ENCODE assay signal across 27 cellular contexts in the genomic region with DNA sequence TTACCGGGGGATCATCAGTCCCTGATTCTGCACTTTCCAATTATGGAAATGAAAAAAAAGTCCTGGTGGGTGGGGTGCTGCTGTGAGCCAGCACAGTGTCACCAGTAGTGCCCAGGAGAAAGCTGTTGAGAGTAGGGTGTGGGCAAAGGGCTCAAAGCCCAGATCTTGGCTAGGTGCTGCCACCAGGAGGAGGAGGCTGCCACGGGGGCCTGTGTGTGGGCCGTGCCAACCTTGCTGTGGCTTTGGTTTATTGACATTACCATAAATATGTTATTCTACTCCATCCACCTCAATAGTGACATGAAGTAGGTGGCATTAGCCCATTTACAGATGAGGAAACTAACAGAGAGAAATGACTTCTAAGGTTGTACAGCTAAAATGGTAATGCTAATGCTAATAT. TPM values are rescaled to one million over a fixed set of nuclear protein-coding genes. Genes with fewer than 3 reads are reported as not detected.
DNase-seq lines count a peak whose midpoint lies in the region; ATAC-seq and TF ChIP-seq lines count a peak whose summit lies in the region.
"Had no signal": no experiment of that assay in that cellular context is flagged by ENCODE, and none has a peak within 500 bp of the region (broad histone marks: within the 10 kb centered on the region; RNA-seq: fewer than 3 reads in every experiment).

No MANE protein-coding gene starts in this region.

- no peak overlapping the region for H3K4me2 ChIP-seq in SU-DHL-6 (ENCODE audit: low read depth, low read length, poor library complexity, severe bottlenecking)

- H3K27ac ChIP-seq in SU-DHL-6 (ENCODE audit: low read depth, low read length): peak overlapping the region; percentile 49
- H3K27ac ChIP-seq: heart left ventricle, suprapubic skin had no signal

- DNase-seq in COLO668 (lab: John Stamatoyannopoulos, UW; ENCODE audit: unreplicated experiment): peak; percentile 1
- peak in 39 of 76 experiments; percentile 3 to 53 (median 20) for DNase-seq in HUDEP-2 (lab: John Stamatoyannopoulos, UW; ENCODE audit: unreplicated experiment in 76 of 76)
- no peak for DNase-seq in left colon
- no peak for DNase-seq in ureter (ENCODE audit: low spot score)
- no peak for DNase-seq in A172 (ENCODE audit: low spot score)
- no peak for DNase-seq in GF-D8 (lab: John Stamatoyannopoulos, UW)
- no peak for DNase-seq in stimulated activated effector memory CD8-positive, alpha-beta T cell treated with anti-CD3 and anti-CD28 coated beads, Interleukin-12 subunit alpha, Interleukin-12 subunit beta, amount 100 ng/mL, for 72 hours (ENCODE audit: low spot score in 2 of 2)
- DNase-seq: activated B cell treated with CpG ODN at 0.5 μM for 24 hours; activated CD4-positive, alpha-beta T cell treated with anti-CD3 and anti-CD28 coated beads, Interleukin-2, amount 50 U/mL, for 4 hours; activated effector memory CD4-positive, alpha-beta T cell treated with anti-CD3 and anti-CD28 coated beads, Interleukin-2, amount 50 U/mL, for 16 hours; activated naive CD8-positive, alpha-beta T cell treated with anti-CD3 and anti-CD28 coated beads, Interleukin-2, amount 10 ng/mL, durations not matched to agents 7 days and 5 days; heart left ventricle; left cardiac atrium; naive B cell; NCI-H187 treated with DMSO at 0.1 percent for 48 hours; NCI-H2227 treated with DMSO at 0.1 percent for 48 hours; occipital lobe; OCI-M1; Right ventricle myocardium superior; T1000 had no signal

- ATAC-seq in left colon: peak; percentile 35
- ATAC-seq in stimulated activated effector memory CD8-positive, alpha-beta T cell treated with anti-CD3 and anti-CD28 coated beads, Interleukin-12 subunit alpha, Interleukin-12 subunit beta, amount 100 ng/mL, for 72 hours: no peak
- ATAC-seq: heart left ventricle; K562; left cardiac atrium; stimulated activated memory B cell treated with anti-CD40 and anti-IgM and Interleukin-4, amounts not matched to agents 10 μg/mL and 1 μg/mL and 100 μg/mL, for 72 hours had no signal

- no peaks in the 10 kb centered on the region for H3K9me2 ChIP-seq in SU-DHL-6 (replicated peaks; ENCODE audit: insufficient read depth, low read length)

- H3K9me3 ChIP-seq in SU-DHL-6 (ENCODE audit: insufficient read depth, low read length): no peaks in the 10 kb centered on the region
- H3K9me3 ChIP-seq: BLaER1 treated with 17β-estradiol and CSF1 and Interleukin-3, amounts not matched to agents 10 nM and 100 nM; heart left ventricle; suprapubic skin had no signal

- H3K27me3 ChIP-seq in SU-DHL-6 (ENCODE audit: low read length): no peaks in the 10 kb centered on the region
- H3K27me3 ChIP-seq: BLaER1 treated with 17β-estradiol and CSF1 and Interleukin-3, amounts not matched to agents 10 nM and 100 nM; heart left ventricle; suprapubic skin had no signal

- H3K4me3 Mint-ChIP-seq in stimulated activated effector memory CD8-positive, alpha-beta T cell treated with anti-CD3 and anti-CD28 coated beads, Interleukin-12 subunit alpha, Interleukin-12 subunit beta, amount 100 ng/mL, for 72 hours: no peak overlapping the region
- H3K4me3 Mint-ChIP-seq: activated B cell treated with CpG ODN at 0.5 μM for 24 hours; activated naive CD8-positive, alpha-beta T cell treated with anti-CD3 and anti-CD28 coated beads, Interleukin-2, amount 10 ng/mL, durations not matched to agents 7 days and 5 days; central memory CD8-positive, alpha-beta T cell; naive B cell; stimulated activated memory B cell treated with anti-CD40 and anti-IgM and Interleukin-4, amounts not matched to agents 10 μg/mL and 1 μg/mL and 100 μg/mL, for 72 hours had no signal

- no peaks in the 10 kb centered on the region for H3K36me3 ChIP-seq in SU-DHL-6 (ENCODE audit: low read length)
- H3K36me3 ChIP-seq: BLaER1 treated with 17β-estradiol and CSF1 and Interleukin-3, amounts not matched to agents 10 nM and 100 nM; heart left ventricle; suprapubic skin had no signal

- H3K4me3 ChIP-seq in SU-DHL-6 (ENCODE audit: insufficient read depth, low read length, poor library complexity, severe bottlenecking): no peak overlapping the region
- H3K4me3 ChIP-seq: BLaER1 treated with 17β-estradiol and CSF1 and Interleukin-3, amounts not matched to agents 10 nM and 100 nM; GM23248; heart left ventricle; K562; suprapubic skin had no signal

- H3K79me2 ChIP-seq in SU-DHL-6 (ENCODE audit: insufficient read depth, low read length): peaks cover 11% of the 10 kb centered on the region; the same call in 1 of the 2 replicates

- no peak overlapping the region for H3K9ac ChIP-seq in SU-DHL-6 (ENCODE audit: low read length)

- no peak for TF ChIP-seq CTCF in SU-DHL-6 (IDR thresholded peaks at IDR 0.05; ENCODE audit: insufficient read depth, low read length, poor library complexity, severe bottlenecking)

- peaks cover 16% of the 10 kb centered on the region for H3K4me1 Mint-ChIP-seq in stimulated activated effector memory CD8-positive, alpha-beta T cell treated with anti-CD3 and anti-CD28 coated beads, Interleukin-12 subunit alpha, Interleukin-12 subunit beta, amount 100 ng/mL, for 72 hours

- H3K27ac Mint-ChIP-seq in stimulated activated effector memory CD8-positive, alpha-beta T cell treated with anti-CD3 and anti-CD28 coated beads, Interleukin-12 subunit alpha, Interleukin-12 subunit beta, amount 100 ng/mL, for 72 hours: no peak overlapping the region
- H3K27ac Mint-ChIP-seq: activated B cell treated with CpG ODN at 0.5 μM for 24 hours; activated naive CD8-positive, alpha-beta T cell treated with anti-CD3 and anti-CD28 coated beads, Interleukin-2, amount 10 ng/mL, durations not matched to agents 7 days and 5 days; stimulated activated memory B cell treated with anti-CD40 and anti-IgM and Interleukin-4, amounts not matched to agents 10 μg/mL and 1 μg/mL and 100 μg/mL, for 72 hours had no signal

- no peaks in the 10 kb centered on the region for H3K9me3 Mint-ChIP-seq in stimulated activated effector memory CD8-positive, alpha-beta T cell treated with anti-CD3 and anti-CD28 coated beads, Interleukin-12 subunit alpha, Interleukin-12 subunit beta, amount 100 ng/mL, for 72 hours
- H3K9me3 Mint-ChIP-seq: activated B cell treated with CpG ODN at 0.5 μM for 24 hours; activated naive CD8-positive, alpha-beta T cell treated with anti-CD3 and anti-CD28 coated beads, Interleukin-2, amount 10 ng/mL, durations not matched to agents 7 days and 5 days; central memory CD8-positive, alpha-beta T cell; naive B cell; stimulated activated memory B cell treated with anti-CD40 and anti-IgM and Interleukin-4, amounts not matched to agents 10 μg/mL and 1 μg/mL and 100 μg/mL, for 72 hours had no signal

- intact Hi-C loops in left colon (cut with DNase I, micrococcal nuclease): no loop called here

- H3K36me3 Mint-ChIP-seq in stimulated activated effector memory CD8-positive, alpha-beta T cell treated with anti-CD3 and anti-CD28 coated beads, Interleukin-12 subunit alpha, Interleukin-12 subunit beta, amount 100 ng/mL, for 72 hours: peaks cover 5% of the 10 kb centered on the region
- H3K36me3 Mint-ChIP-seq: activated naive CD8-positive, alpha-beta T cell treated with anti-CD3 and anti-CD28 coated beads, Interleukin-2, amount 10 ng/mL, durations not matched to agents 7 days and 5 days; naive B cell had no signal

- no peak overlapping the region for H2AFZ ChIP-seq in SU-DHL-6 (ENCODE audit: low read depth, low read length, severe bottlenecking)
- H2AFZ ChIP-seq: GM23248 had no signal

- H3F3A ChIP-seq in SU-DHL-6 (ENCODE audit: insufficient read depth): peaks cover 7% of the 10 kb centered on the region

- H4K20me1 ChIP-seq in SU-DHL-6 (ENCODE audit: low read depth, low read length): no peaks in the 10 kb centered on the region
- H4K20me1 ChIP-seq: BLaER1 treated with 17β-estradiol and CSF1 and Interleukin-3, amounts not matched to agents 10 nM and 100 nM had no signal

RNA-seq across cellular contexts. Expression of a gene that starts 6.7 kb away (rescaled TPM):
- 10 to 100 TPM; 27.1 to 31.5 TPM for total RNA-seq in left colon
- 40.7 TPM for total RNA-seq in ureter
- total RNA-seq in A172 (2014; rRNA removed; shearing (Covaris generic)): 49.5 and 49.9 TPM in 2 replicates

Comparison
In these comparisons a context has a peak if more than half of its experiments do, and no peak if none do; other contexts are left out.
1. DNase-seq: peak in COLO668 (single experiment) and HUDEP-2 (39 of 76); none in left colon (0 of 2), ureter (single experiment), A172 (single experiment), GF-D8 (single experiment) and stimulated activated effector memory CD8-positive, alpha-beta T cell treated with anti-CD3 and anti-CD28 coated beads, Interleukin-12 subunit alpha, Interleukin-12 subunit beta, amount 100 ng/mL, for 72 hours (0 of 2).